In the genomic region with DNA sequence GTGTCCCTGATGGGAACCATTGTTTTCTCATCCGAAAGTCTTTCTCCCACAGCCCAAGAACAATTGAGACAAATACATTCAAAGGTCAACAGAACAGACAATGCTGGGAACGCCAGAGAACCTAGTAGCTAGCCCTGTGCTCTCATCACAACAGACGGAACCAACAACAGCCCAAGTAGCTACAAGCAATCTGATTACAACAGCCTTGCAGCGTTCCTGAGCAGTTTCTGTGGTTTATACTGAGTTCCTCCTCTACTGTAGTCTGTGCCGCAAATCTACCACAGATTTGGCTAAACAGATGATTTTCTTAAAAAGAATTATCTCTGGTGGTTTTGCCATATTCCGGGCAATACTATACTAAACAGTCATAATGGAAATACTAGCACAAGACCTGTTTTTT, we compare ENCODE assay signal across 9 cellular contexts.
DNase-seq lines count a peak whose midpoint lies in the region; ATAC-seq, FAIRE-seq and TF ChIP-seq lines count a peak whose summit lies in the region.
"Had no signal": no experiment of that assay in that cellular context is flagged by ENCODE, and none has a peak within 500 bp of the region (broad histone marks: within the 10 kb centered on the region; RNA-seq: fewer than 3 reads in every experiment).

No MANE protein-coding gene starts in this region.

- peak; percentile 5 for FAIRE-seq in GM12892 (lab: Jason Lieb, UNC)
- FAIRE-seq in RCC 7860 (lab: Jason Lieb, UNC) = no peak

- no peak overlapping the region for H3K4me3 Mint-ChIP-seq in activated T-cell treated with anti-CD3 and anti-CD28 coated beads, Interleukin-2, amount 50 U/mL, for 24 hours
- H3K4me3 Mint-ChIP-seq: T-helper 1 cell treated with Interleukin-12 subunit alpha and Interleukin-12 subunit beta and Interleukin-4 antibody, amounts not matched to agents 30 μg/mL and 1 μg/mL, for 36 hours had no signal

- H3K36me3 Mint-ChIP-seq in activated T-cell treated with anti-CD3 and anti-CD28 coated beads, Interleukin-2, amount 50 U/mL, for 24 hours (ENCODE audit: low read depth) = no peaks in the 10 kb centered on the region

- peaks cover 2% of the 10 kb centered on the region for H3K4me1 Mint-ChIP-seq in activated T-cell treated with anti-CD3 and anti-CD28 coated beads, Interleukin-2, amount 50 U/mL, for 24 hours (ENCODE audit: low read depth)

- TF ChIP-seq POLR2A in GM12892 (IDR thresholded peaks at IDR 0.05; ENCODE audit: low read depth, low read length) = no peak

- H3K9me3 Mint-ChIP-seq in activated T-cell treated with anti-CD3 and anti-CD28 coated beads, Interleukin-2, amount 50 U/mL, for 24 hours = no peaks in the 10 kb centered on the region

- peak; percentile 95 for ATAC-seq in GM21717 (IDR thresholded peaks at IDR 0.05; ENCODE audit: unreplicated experiment)

- H3K27ac Mint-ChIP-seq in activated T-cell treated with anti-CD3 and anti-CD28 coated beads, Interleukin-2, amount 50 U/mL, for 24 hours = no peak overlapping the region
- H3K27ac Mint-ChIP-seq: T-helper 1 cell treated with Interleukin-12 subunit alpha and Interleukin-12 subunit beta and Interleukin-4 antibody, amounts not matched to agents 30 μg/mL and 1 μg/mL, for 36 hours had no signal

- no peak for DNase-seq in GM12892 (ENCODE audit: insufficient read length)
- peak; percentile 52 for DNase-seq in HT1080 (ENCODE audit: low read depth)
- DNase-seq in fibroblast of mammary gland (ENCODE audit: low read depth) = peak; percentile 50
- DNase-seq in NCI-H2081 treated with DMSO at 0.1 percent for 48 hours (lab: John Stamatoyannopoulos, UW) = no peak
- no peak for DNase-seq in DMS79 treated with DMSO at 0.1 percent for 48 hours (lab: John Stamatoyannopoulos, UW)
- no peak for DNase-seq in RCC 7860 (ENCODE audit: low spot score)
- DNase-seq in activated T-cell treated with anti-CD3 and anti-CD28 coated beads, Interleukin-2, amount 50 U/mL, for 24 hours = no peak

- no peak overlapping the region for H3K4me3 ChIP-seq in fibroblast of mammary gland (ENCODE audit: control insufficient read depth, low read depth, low read length)

- TF ChIP-seq CTCF in fibroblast of mammary gland (conservative IDR thresholded peaks at IDR 0.05; ENCODE audit: control insufficient read depth, insufficient read depth, low read depth, low read length) = no peak

- peaks cover 11% of the 10 kb centered on the region for H3K27me3 Mint-ChIP-seq in activated T-cell treated with anti-CD3 and anti-CD28 coated beads, Interleukin-2, amount 50 U/mL, for 24 hours

Comparison
In these comparisons a context has a peak if more than half of its experiments do, and no peak if none do; other contexts are left out.
1. DNase-seq: peak in HT1080 (single experiment) and fibroblast of mammary gland (single experiment); none in GM12892 (single experiment), NCI-H2081 treated with DMSO at 0.1 percent for 48 hours (single experiment), DMS79 treated with DMSO at 0.1 percent for 48 hours (single experiment), RCC 7860 (single experiment) and activated T-cell treated with anti-CD3 and anti-CD28 coated beads, Interleukin-2, amount 50 U/mL, for 24 hours (single experiment).